ENCODE assay signal across 8 cellular contexts in the genomic region with DNA sequence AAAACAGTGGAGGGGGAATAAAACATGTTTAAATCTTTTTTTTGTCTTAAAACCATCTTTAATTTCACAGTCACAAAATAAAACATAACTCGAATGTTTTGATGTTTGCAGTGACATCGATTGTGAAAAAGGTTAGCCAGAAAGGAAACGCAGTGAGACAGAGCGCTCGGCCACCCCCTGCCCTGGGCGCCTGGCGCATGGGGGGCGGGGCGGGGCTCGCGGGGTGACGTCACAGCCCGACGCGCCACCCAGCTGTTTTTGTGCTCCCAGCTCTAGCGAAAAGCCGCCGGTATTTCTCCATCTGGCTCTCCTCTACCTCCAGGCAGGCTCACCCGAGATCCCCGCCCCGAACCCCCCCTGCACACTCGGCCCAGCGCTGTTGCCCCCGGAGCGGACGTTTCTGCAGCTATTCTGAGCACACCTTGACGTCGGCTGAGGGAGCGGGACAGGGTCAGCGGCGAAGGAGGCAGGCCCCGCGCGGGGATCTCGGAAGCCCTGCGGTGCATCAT.
DNase-seq lines count a peak whose midpoint lies in the region; ATAC-seq lines count a peak whose summit lies in the region.

GABARAPL1 (plus strand) TSS at position 255 of the 509 bp plus-strand sequence; CDS start at position 508, 253 bp downstream.

- ATAC-seq in HG03159 (IDR thresholded peaks at IDR 0.05; ENCODE audit: unreplicated experiment), result peak; percentile 71

- DNase-seq in NK-92 treated with Interleukin-12 subunit alpha and Interleukin-12 subunit beta, amount 100 ng/mL, for 24 hours (lab: John Stamatoyannopoulos, UW), result peak; percentile 62
- DNase-seq in NK-92 (lab: John Stamatoyannopoulos, UW; ENCODE audit: unreplicated experiment) (no peak), NOMO-1 (lab: John Stamatoyannopoulos, UW; ENCODE audit: unreplicated experiment in 2 of 2) (peak; percentile 51 to 69), activated T-cell treated with anti-CD3 and anti-CD28 coated beads for 24 hours (ENCODE audit: low read depth) (peak; percentile 66), epidermal melanocyte (ENCODE audit: insufficient read length, low spot score) (peak; percentile 58), middle frontal gyrus (ENCODE audit: extremely low spot score, low spot score) (peak; percentile 64)
- peak; percentile 58 to 59 for DNase-seq in stimulated activated CD8-positive, alpha-beta memory T cell treated with anti-CD3 and anti-CD28 coated beads, Interleukin-15, amount 100 ng/mL, for 4 hours (ENCODE audit: low read depth in 2 of 2)
